1 cellular context compared by ENCODE assay signal in the genomic region with DNA sequence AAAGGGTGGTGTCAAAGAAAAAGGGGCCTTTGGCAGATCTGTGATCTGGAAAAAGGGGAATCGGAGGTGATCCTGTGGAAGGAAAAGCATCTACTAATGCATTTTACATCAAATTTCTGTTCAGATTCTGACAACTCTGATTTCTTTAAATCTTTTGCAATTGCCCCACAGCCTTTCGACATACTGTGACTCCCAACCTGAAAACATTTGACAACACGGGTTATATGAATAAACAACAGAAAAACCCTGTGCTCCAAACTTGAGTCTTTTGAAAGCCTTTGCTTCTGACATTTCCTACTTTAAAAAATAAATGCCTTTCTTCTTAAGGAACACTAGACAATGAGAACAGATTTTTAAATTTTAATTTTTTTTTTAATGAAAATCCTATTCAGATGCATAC.
TF ChIP-seq lines count a peak whose summit lies in the region.

No MANE protein-coding gene starts in this region.

TF ChIP-seq in GM23338, 12 proteins besides CTCF, POLR2A, EP300 and RAD21:
- TF ChIP-seq, protein P1, sequence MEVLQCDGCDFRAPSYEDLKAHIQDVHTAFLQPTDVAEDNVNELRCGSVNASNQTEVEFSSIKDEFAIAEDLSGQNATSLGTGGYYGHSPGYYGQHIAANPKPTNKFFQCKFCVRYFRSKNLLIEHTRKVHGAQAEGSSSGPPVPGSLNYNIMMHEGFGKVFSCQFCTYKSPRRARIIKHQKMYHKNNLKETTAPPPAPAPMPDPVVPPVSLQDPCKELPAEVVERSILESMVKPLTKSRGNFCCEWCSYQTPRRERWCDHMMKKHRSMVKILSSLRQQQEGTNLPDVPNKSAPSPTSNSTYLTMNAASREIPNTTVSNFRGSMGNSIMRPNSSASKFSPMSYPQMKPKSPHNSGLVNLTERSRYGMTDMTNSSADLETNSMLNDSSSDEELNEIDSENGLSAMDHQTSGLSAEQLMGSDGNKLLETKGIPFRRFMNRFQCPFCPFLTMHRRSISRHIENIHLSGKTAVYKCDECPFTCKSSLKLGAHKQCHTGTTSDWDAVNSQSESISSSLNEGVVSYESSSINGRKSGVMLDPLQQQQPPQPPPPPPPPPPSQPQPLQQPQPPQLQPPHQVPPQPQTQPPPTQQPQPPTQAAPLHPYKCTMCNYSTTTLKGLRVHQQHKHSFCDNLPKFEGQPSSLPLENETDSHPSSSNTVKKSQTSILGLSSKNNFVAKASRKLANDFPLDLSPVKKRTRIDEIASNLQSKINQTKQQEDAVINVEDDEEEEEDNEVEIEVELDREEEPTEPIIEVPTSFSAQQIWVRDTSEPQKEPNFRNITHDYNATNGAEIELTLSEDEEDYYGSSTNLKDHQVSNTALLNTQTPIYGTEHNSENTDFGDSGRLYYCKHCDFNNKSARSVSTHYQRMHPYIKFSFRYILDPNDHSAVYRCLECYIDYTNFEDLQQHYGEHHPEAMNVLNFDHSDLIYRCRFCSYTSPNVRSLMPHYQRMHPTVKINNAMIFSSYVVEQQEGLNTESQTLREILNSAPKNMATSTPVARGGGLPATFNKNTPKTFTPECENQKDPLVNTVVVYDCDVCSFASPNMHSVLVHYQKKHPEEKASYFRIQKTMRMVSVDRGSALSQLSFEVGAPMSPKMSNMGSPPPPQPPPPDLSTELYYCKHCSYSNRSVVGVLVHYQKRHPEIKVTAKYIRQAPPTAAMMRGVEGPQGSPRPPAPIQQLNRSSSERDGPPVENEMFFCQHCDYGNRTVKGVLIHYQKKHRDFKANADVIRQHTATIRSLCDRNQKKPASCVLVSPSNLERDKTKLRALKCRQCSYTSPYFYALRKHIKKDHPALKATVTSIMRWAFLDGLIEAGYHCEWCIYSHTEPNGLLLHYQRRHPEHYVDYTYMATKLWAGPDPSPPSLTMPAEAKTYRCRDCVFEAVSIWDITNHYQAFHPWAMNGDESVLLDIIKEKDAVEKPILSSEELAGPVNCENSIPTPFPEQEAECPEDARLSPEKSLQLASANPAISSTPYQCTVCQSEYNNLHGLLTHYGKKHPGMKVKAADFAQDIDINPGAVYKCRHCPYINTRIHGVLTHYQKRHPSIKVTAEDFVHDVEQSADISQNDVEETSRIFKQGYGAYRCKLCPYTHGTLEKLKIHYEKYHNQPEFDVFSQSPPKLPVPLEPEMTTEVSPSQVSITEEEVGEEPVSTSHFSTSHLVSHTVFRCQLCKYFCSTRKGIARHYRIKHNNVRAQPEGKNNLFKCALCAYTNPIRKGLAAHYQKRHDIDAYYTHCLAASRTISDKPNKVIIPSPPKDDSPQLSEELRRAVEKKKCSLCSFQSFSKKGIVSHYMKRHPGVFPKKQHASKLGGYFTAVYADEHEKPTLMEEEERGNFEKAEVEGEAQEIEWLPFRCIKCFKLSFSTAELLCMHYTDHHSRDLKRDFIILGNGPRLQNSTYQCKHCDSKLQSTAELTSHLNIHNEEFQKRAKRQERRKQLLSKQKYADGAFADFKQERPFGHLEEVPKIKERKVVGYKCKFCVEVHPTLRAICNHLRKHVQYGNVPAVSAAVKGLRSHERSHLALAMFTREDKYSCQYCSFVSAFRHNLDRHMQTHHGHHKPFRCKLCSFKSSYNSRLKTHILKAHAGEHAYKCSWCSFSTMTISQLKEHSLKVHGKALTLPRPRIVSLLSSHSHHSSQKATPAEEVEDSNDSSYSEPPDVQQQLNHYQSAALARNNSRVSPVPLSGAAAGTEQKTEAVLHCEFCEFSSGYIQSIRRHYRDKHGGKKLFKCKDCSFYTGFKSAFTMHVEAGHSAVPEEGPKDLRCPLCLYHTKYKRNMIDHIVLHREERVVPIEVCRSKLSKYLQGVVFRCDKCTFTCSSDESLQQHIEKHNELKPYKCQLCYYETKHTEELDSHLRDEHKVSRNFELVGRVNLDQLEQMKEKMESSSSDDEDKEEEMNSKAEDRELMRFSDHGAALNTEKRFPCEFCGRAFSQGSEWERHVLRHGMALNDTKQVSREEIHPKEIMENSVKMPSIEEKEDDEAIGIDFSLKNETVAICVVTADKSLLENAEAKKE (CRISPR knock-in tag; IDR thresholded peaks at IDR 0.05), result no peak
- TF ChIP-seq, protein P2, sequence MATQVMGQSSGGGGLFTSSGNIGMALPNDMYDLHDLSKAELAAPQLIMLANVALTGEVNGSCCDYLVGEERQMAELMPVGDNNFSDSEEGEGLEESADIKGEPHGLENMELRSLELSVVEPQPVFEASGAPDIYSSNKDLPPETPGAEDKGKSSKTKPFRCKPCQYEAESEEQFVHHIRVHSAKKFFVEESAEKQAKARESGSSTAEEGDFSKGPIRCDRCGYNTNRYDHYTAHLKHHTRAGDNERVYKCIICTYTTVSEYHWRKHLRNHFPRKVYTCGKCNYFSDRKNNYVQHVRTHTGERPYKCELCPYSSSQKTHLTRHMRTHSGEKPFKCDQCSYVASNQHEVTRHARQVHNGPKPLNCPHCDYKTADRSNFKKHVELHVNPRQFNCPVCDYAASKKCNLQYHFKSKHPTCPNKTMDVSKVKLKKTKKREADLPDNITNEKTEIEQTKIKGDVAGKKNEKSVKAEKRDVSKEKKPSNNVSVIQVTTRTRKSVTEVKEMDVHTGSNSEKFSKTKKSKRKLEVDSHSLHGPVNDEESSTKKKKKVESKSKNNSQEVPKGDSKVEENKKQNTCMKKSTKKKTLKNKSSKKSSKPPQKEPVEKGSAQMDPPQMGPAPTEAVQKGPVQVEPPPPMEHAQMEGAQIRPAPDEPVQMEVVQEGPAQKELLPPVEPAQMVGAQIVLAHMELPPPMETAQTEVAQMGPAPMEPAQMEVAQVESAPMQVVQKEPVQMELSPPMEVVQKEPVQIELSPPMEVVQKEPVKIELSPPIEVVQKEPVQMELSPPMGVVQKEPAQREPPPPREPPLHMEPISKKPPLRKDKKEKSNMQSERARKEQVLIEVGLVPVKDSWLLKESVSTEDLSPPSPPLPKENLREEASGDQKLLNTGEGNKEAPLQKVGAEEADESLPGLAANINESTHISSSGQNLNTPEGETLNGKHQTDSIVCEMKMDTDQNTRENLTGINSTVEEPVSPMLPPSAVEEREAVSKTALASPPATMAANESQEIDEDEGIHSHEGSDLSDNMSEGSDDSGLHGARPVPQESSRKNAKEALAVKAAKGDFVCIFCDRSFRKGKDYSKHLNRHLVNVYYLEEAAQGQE (IDR thresholded peaks at IDR 0.05; ENCODE audit: unreplicated experiment), result no peak
- TF ChIP-seq EZH2 (IDR thresholded peaks at IDR 0.05; ENCODE audit: low read depth, unreplicated experiment) (no peak), JUNB (IDR thresholded peaks at IDR 0.05; ENCODE audit: unreplicated experiment) (no peak)
